ENCODE assay signal across 19 cellular contexts in genomic region chr11:1847006-1847735, GRCh38. TPM values are rescaled to one million over a fixed set of nuclear protein-coding genes. Genes with fewer than 3 reads are reported as not detected.
DNase-seq lines count a peak whose midpoint lies in the region; ATAC-seq and TF ChIP-seq lines count a peak whose summit lies in the region.
"Had no signal": no experiment of that assay in that cellular context is flagged by ENCODE, and none has a peak within 500 bp of the region (broad histone marks: within the 10 kb centered on the region; RNA-seq: fewer than 3 reads in every experiment).

No MANE protein-coding gene starts in this region.

- no peaks in the 10 kb centered on the region for H3K79me2 ChIP-seq in trophoblast cell (ENCODE audit: control insufficient read depth, insufficient read depth, low read length, poor library complexity)

- peaks cover 3 to 5% of the 10 kb centered on the region in 2 experiments for H3K4me1 ChIP-seq in trophoblast cell (ENCODE audit: control insufficient read depth in 1 of 2, insufficient read depth in 2 of 2, low read length in 2 of 2)

- no peak overlapping the region for H2AFZ ChIP-seq in trophoblast cell (ENCODE audit: insufficient read depth, low read length, poor library complexity)

- H3K27me3 Mint-ChIP-seq in activated naive CD4-positive, alpha-beta T cell treated with anti-CD3 and anti-CD28 coated beads, Interleukin-2, amount 10 ng/mL, durations not matched to agents 7 days and 5 days = peaks cover 50% of the 10 kb centered on the region
- H3K27me3 Mint-ChIP-seq in central memory CD8-positive, alpha-beta T cell = no peaks in the 10 kb centered on the region
- H3K27me3 Mint-ChIP-seq in HFFc6 (ENCODE audit: insufficient read depth) = peaks cover 40% of the 10 kb centered on the region

- H3K27me3 ChIP-seq in trophoblast cell (ENCODE audit: insufficient read depth, low read length) = no peaks in the 10 kb centered on the region
- H3K27me3 ChIP-seq: cardiac muscle cell, dorsolateral prefrontal cortex had no signal

- peak overlapping the region; percentile 7 for H2AK5ac ChIP-seq in trophoblast cell (ENCODE audit: low read length)

- CTCF ChIA-PET in activated naive CD4-positive, alpha-beta T cell treated with anti-CD3 and anti-CD28 coated beads, Interleukin-2, amount 10 ng/mL, durations not matched to agents 7 days and 5 days (lab: Charles Lee) = interaction anchor here (1.9 to 2.0 kb wide), 2 partner anchors 11 to 155 kb away, joined by 4 to 5 read pairs; no protein-coding TSS in a partner anchor

- no peak overlapping the region for H4K8ac ChIP-seq in trophoblast cell (ENCODE audit: low read depth, low read length)

- no peak overlapping the region for H3K4me3 Mint-ChIP-seq in activated naive CD4-positive, alpha-beta T cell treated with anti-CD3 and anti-CD28 coated beads, Interleukin-2, amount 10 ng/mL, durations not matched to agents 7 days and 5 days
- H3K4me3 Mint-ChIP-seq in central memory CD8-positive, alpha-beta T cell = peak overlapping the region; percentile 11
- no peak overlapping the region for H3K4me3 Mint-ChIP-seq in HFFc6

- H4K91ac ChIP-seq in trophoblast cell (ENCODE audit: low read depth, low read length) = no peak overlapping the region

- H3K36me3 ChIP-seq in trophoblast cell (ENCODE audit: control insufficient read depth in 1 of 2, insufficient read depth in 2 of 2, low read length in 2 of 2) = no peaks in the 10 kb centered on the region
- H3K36me3 ChIP-seq: cardiac muscle cell, gastroesophageal sphincter had no signal

- H3K36me3 Mint-ChIP-seq in activated naive CD4-positive, alpha-beta T cell treated with anti-CD3 and anti-CD28 coated beads, Interleukin-2, amount 10 ng/mL, durations not matched to agents 7 days and 5 days = no peaks in the 10 kb centered on the region
- peaks cover 1% of the 10 kb centered on the region for H3K36me3 Mint-ChIP-seq in central memory CD8-positive, alpha-beta T cell (ENCODE audit: insufficient read depth)
- no peaks in the 10 kb centered on the region for H3K36me3 Mint-ChIP-seq in HFFc6 (ENCODE audit: low read depth)

- no peak overlapping the region for H2BK12ac ChIP-seq in trophoblast cell (ENCODE audit: low read length)

- no peak overlapping the region for H2BK5ac ChIP-seq in trophoblast cell (ENCODE audit: low read depth, low read length, poor library complexity)

- H2BK120ac ChIP-seq in trophoblast cell (ENCODE audit: insufficient read depth, low read length, poor library complexity) = no peak overlapping the region

- no peak overlapping the region for H3K27ac ChIP-seq in trophoblast cell (ENCODE audit: low read depth, low read length)
- H3K27ac ChIP-seq: cardiac muscle cell, dorsolateral prefrontal cortex, gastroesophageal sphincter had no signal

- H3K4me1 Mint-ChIP-seq in activated naive CD4-positive, alpha-beta T cell treated with anti-CD3 and anti-CD28 coated beads, Interleukin-2, amount 10 ng/mL, durations not matched to agents 7 days and 5 days = peaks cover 92% of the 10 kb centered on the region
- peaks cover 79% of the 10 kb centered on the region for H3K4me1 Mint-ChIP-seq in central memory CD8-positive, alpha-beta T cell
- no peaks in the 10 kb centered on the region; the same call in 1 of the 2 replicates for H3K4me1 Mint-ChIP-seq in HFFc6 (ENCODE audit: low read depth)

- no peak overlapping the region for H3K9ac ChIP-seq in trophoblast cell (ENCODE audit: low read length)

- no CpG with 5 or more reads among the region's 34 CpGs for WGBS in trophoblast cell (ENCODE audit: extremely low coverage, insufficient coverage, insufficient read length)

- no peaks in the 10 kb centered on the region for H3K9me3 Mint-ChIP-seq in activated naive CD4-positive, alpha-beta T cell treated with anti-CD3 and anti-CD28 coated beads, Interleukin-2, amount 10 ng/mL, durations not matched to agents 7 days and 5 days
- H3K9me3 Mint-ChIP-seq in central memory CD8-positive, alpha-beta T cell = no peaks in the 10 kb centered on the region
- H3K9me3 Mint-ChIP-seq in HFFc6 = no peaks in the 10 kb centered on the region

- no peak overlapping the region for H3K14ac ChIP-seq in trophoblast cell (ENCODE audit: low read length)

- H4K12ac ChIP-seq in trophoblast cell (ENCODE audit: low read depth, low read length) = no peak overlapping the region

- peaks cover 2% of the 10 kb centered on the region for H3K79me1 ChIP-seq in trophoblast cell (ENCODE audit: low read length)

- H3K4me3 ChIP-seq in trophoblast cell (ENCODE audit: low read depth, low read length) = no peak overlapping the region
- H3K4me3 ChIP-seq: cardiac muscle cell, dorsolateral prefrontal cortex, gastroesophageal sphincter had no signal

- H3K18ac ChIP-seq in trophoblast cell (ENCODE audit: low read length) = no peak overlapping the region

- no peak overlapping the region for H3K4me2 ChIP-seq in trophoblast cell (ENCODE audit: low read length)

- H3K27ac Mint-ChIP-seq in activated naive CD4-positive, alpha-beta T cell treated with anti-CD3 and anti-CD28 coated beads, Interleukin-2, amount 10 ng/mL, durations not matched to agents 7 days and 5 days = peak overlapping the region; percentile 62
- peak overlapping the region; percentile 88 for H3K27ac Mint-ChIP-seq in central memory CD8-positive, alpha-beta T cell (ENCODE audit: low read depth)
- no peak overlapping the region for H3K27ac Mint-ChIP-seq in HFFc6

- no peak overlapping the region for H3K23ac ChIP-seq in trophoblast cell (ENCODE audit: low read length)

- H3K4ac ChIP-seq in trophoblast cell (ENCODE audit: low read depth, low read length) = no peak overlapping the region

- ATAC-seq in central memory CD8-positive, alpha-beta T cell (replicated peaks; ENCODE audit: extremely low read depth, poor library complexity, severe bottlenecking) = no peak
- ATAC-seq in GM18498 (IDR thresholded peaks at IDR 0.05; ENCODE audit: unreplicated experiment) = no peak
- ATAC-seq: gastroesophageal sphincter had no signal

- TF ChIP-seq CTCF in HFFc6 (IDR thresholded peaks at IDR 0.05) = no peak

- no peaks in the 10 kb centered on the region for H3K9me3 ChIP-seq in trophoblast cell (ENCODE audit: insufficient read depth, low read depth, low read length)
- H3K9me3 ChIP-seq: gastroesophageal sphincter had no signal

- DNase-seq in activated naive CD4-positive, alpha-beta T cell treated with anti-CD3 and anti-CD28 coated beads, Interleukin-2, amount 10 ng/mL, durations not matched to agents 7 days and 5 days = no peak
- no peak for DNase-seq in activated naive CD4-positive, alpha-beta T cell treated with anti-CD3 and anti-CD28 coated beads, Interleukin-2, amount 50 U/mL, for 16 hours
- DNase-seq in central memory CD8-positive, alpha-beta T cell (ENCODE audit: low spot score in 2 of 2) = no peak
- DNase-seq in trophoblast cell = no peak
- DNase-seq in HFFc6 = no peak
- DNase-seq: activated T-cell treated with anti-CD3 and anti-CD28 coated beads, Interleukin-2, amount 50 U/mL, for 48 hours; dorsolateral prefrontal cortex; Karpas-422; midbrain; NCI-H1105 treated with DMSO at 0.1 percent for 48 hours; NCI-H2107; NCI-H510A treated with DMSO at 0.1 percent for 48 hours; stimulated activated CD4-positive, alpha-beta T cell treated with anti-CD3 and anti-CD28 coated beads, Interleukin-1b, Interleukin-23, amount 100 ng/mL, for 48 hours had no signal

RNA-seq across cellular contexts. Expression of gene LSP1, which starts 5.7 kb away (rescaled TPM):
- polyA plus RNA-seq in trophoblast cell (2013) = 0.67 and 0.68 TPM in 2 replicates
- 1 to 10 TPM in 1 of 6 experiments, under 1 TPM in 3, not detected in 2; 0.18 to 2.6 (median 0.27) TPM for total RNA-seq in HFFc6 (2021; fragmentation: NEBNext Ultra II Directional; extraction: Animal tissue kit (Norgen Biotek cat#: 25700))
- total RNA-seq: A673, cardiac muscle cell had no signal

RNA-seq across cellular contexts. Expression of gene TNNI2, which starts 8.4 kb away (rescaled TPM):
- 1.1 and 1.7 TPM in 2 replicates for polyA plus RNA-seq in trophoblast cell (2013)
- not detected for total RNA-seq in HFFc6 (2021; fragmentation: NEBNext Ultra II Directional; extraction: Animal tissue kit (Norgen Biotek cat#: 25700))
- total RNA-seq: A673 had no signal

RNA-seq across cellular contexts. Expression of gene SYT8, which starts 12.4 kb away (rescaled TPM):
- polyA plus RNA-seq in trophoblast cell (2013) = 1.1 and 1.4 TPM in 2 replicates
- total RNA-seq in HFFc6 (2021; fragmentation: NEBNext Ultra II Directional; extraction: Animal tissue kit (Norgen Biotek cat#: 25700)) = not detected
- total RNA-seq: A673, cardiac muscle cell, omental fat pad had no signal
- polyA plus RNA-seq: cardiac muscle cell had no signal

RNA-seq across cellular contexts. Expression of gene PRR33, which starts 44.5 kb away (rescaled TPM):
- polyA plus RNA-seq in trophoblast cell (2013) = not detected in 2 replicates
- total RNA-seq in HFFc6 (2021; fragmentation: NEBNext Ultra II Directional; extraction: Animal tissue kit (Norgen Biotek cat#: 25700)) = not detected
- total RNA-seq: A673, cardiac muscle cell, dorsolateral prefrontal cortex, gastroesophageal sphincter, omental fat pad, ureter had no signal
- polyA plus RNA-seq: cardiac muscle cell had no signal
